14 cellular contexts compared by ENCODE assay signal in the genomic region with DNA sequence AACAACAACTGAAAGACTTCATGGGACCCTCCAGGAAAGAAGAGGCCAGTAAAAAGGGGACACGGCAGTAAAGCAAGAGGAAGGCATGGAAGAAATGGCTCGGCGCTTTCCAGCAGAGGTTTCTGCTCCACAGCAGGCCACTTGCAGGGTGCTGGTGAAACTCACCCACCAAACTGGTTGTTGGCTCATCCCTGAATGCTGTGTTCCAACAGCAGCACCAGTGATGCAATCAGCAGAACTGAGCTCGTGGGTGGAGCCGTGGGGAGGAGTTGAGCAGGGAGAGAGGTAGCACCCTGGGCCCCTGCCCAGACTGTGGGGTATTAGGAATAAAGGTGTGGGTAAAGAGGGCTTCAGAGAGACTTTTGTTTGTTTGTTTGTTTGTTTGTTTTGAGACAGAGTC.
DNase-seq lines count a peak whose midpoint lies in the region; ATAC-seq and TF ChIP-seq lines count a peak whose summit lies in the region.
"Had no signal": no experiment of that assay in that cellular context is flagged by ENCODE, and none has a peak within 500 bp of the region (broad histone marks: within the 10 kb centered on the region; RNA-seq: fewer than 3 reads in every experiment).

No MANE protein-coding gene starts in this region.

- POLR2A ChIA-PET in IMR-90 (lab: Charles Lee; ENCODE audit: unreplicated experiment) (no interaction called here), MCF 10A (lab: Yijun Ruan, JAX) (interaction anchor here (0.6 to 2.4 kb wide), 8 partner anchors 15 to 330 kb away, joined by 3 to 8 read pairs (median 4); no protein-coding TSS in a partner anchor)

- H2BK5ac ChIP-seq in IMR-90 (ENCODE audit: low read depth, low read length, poor library complexity, severe bottlenecking) = no peak overlapping the region

- H3K14ac ChIP-seq in IMR-90 (replicated peaks; ENCODE audit: low read depth, low read length) = no peak overlapping the region

- WGBS in IMR-90 (ENCODE audit: extremely low coverage in 2 of 2, insufficient read length in 1 of 2), 2 experiments = 95% methylated on average over 4 of the region's 5 CpGs; no CpG with 5 or more reads in 1 of the 2 experiments

- no peak for TF ChIP-seq POLR2A in IMR-90 (IDR thresholded peaks at IDR 0.05; ENCODE audit: low read depth, low read length)

- peak overlapping the region; percentile 23 for H2AFZ ChIP-seq in IMR-90 (replicated peaks; ENCODE audit: low read length, poor library complexity)

- DNase-seq in AG08395 (ENCODE audit: low spot score) = peak; percentile 16
- DNase-seq in IMR-90 = peak; percentile 54
- peak; percentile 78 for DNase-seq in MCF 10A (ENCODE audit: unreplicated experiment)
- peak; percentile 74 for DNase-seq in left lobe of liver (ENCODE audit: low spot score)
- DNase-seq in DMS 273 (lab: John Stamatoyannopoulos, UW; ENCODE audit: unreplicated experiment) = no peak
- no peak for DNase-seq in T-helper 9 cell
- DNase-seq: activated CD4-positive, alpha-beta T cell treated with anti-CD3 and anti-CD28 coated beads, Interleukin-2, amount 10 ng/mL, durations not matched to agents 24 days and 14 days; activated naive CD4-positive, alpha-beta T cell treated with anti-CD3 and anti-CD28 coated beads for 36 hours; NCI-H2171 treated with DMSO at 0.1 percent for 48 hours had no signal

- H3K9ac ChIP-seq in IMR-90 (ENCODE audit: low read depth, low read length) = no peak overlapping the region
- H3K9ac ChIP-seq: BLaER1 had no signal

- no peak overlapping the region for H4K91ac ChIP-seq in IMR-90 (ENCODE audit: insufficient read depth, low read depth, low read length)

- H3K56ac ChIP-seq in IMR-90 (ENCODE audit: extremely low read depth, insufficient read depth, low read length) = no peak overlapping the region

- H2BK20ac ChIP-seq in IMR-90 (ENCODE audit: low read depth, low read length) = no peak overlapping the region

- BruUV-seq in IMR-90 (replicated peaks; lab: Mats Ljungman, UMichigan) (no TSS peak), MCF 10A (replicated peaks; lab: Mats Ljungman, UMichigan) (no TSS peak)

- 0 out of 4 replicates have a peak, but pooled peaks cover 0 to under 1% of the 10 kb centered on the region in 2 experiments for H3K79me1 ChIP-seq in IMR-90 (ENCODE audit: low read depth in 1 of 2, low read length in 2 of 2)

- peaks cover under 1% of the 10 kb centered on the region; the same call in 1 of the 2 replicates for H3K9me1 ChIP-seq in IMR-90 (ENCODE audit: insufficient read depth, low read length)

- CTCF ChIA-PET in IMR-90 (lab: Yijun Ruan, JAX) (no interaction called here), MCF 10A (lab: Yijun Ruan, JAX) (interaction anchor here (1.0 kb wide), 2 partner anchors 17 to 75 kb away, joined by 4 to 7 read pairs; no protein-coding TSS in a partner anchor)

- H3K27me3 ChIP-seq in IMR-90 (ENCODE audit: control insufficient read depth, insufficient read depth, low read length) = no peaks in the 10 kb centered on the region
- H3K27me3 ChIP-seq: BLaER1, ovary, SJSA1 had no signal

- no peak overlapping the region for H3K27ac ChIP-seq in IMR-90 (ENCODE audit: insufficient read depth, low read length)
- H3K27ac ChIP-seq: BLaER1, ovary, SJSA1 had no signal

- H3K9me3 Mint-ChIP-seq in MCF 10A (ENCODE audit: unreplicated experiment) = no peaks in the 10 kb centered on the region
- H3K9me3 Mint-ChIP-seq: activated CD4-positive, alpha-beta T cell treated with anti-CD3 and anti-CD28 coated beads, Interleukin-2, amount 10 ng/mL, durations not matched to agents 24 days and 14 days; activated naive CD4-positive, alpha-beta T cell treated with anti-CD3 and anti-CD28 coated beads for 36 hours had no signal

- dilution Hi-C loops in IMR-90 (cut with HindIII; ENCODE audit: low sequenced_read_pairs, unreplicated experiment) = no loop called here

- peak overlapping the region; percentile 57; the same call in 1 of the 2 replicates for H2AK5ac ChIP-seq in IMR-90 (ENCODE audit: low read depth, low read length)

- peaks cover 6% of the 10 kb centered on the region for H3K36me3 Mint-ChIP-seq in MCF 10A (ENCODE audit: insufficient read depth, unreplicated experiment)

- no peaks in the 10 kb centered on the region; the same call in 1 of the 2 replicates for H4K20me1 ChIP-seq in IMR-90 (ENCODE audit: insufficient read depth, low read length)
- H4K20me1 ChIP-seq: BLaER1 had no signal

- no peaks in the 10 kb centered on the region for H3K9me3 ChIP-seq in IMR-90 (ENCODE audit: control insufficient read depth, insufficient read depth, low read length)
- H3K9me3 ChIP-seq: BLaER1, ovary, SJSA1 had no signal

- H3K4ac ChIP-seq in IMR-90 (ENCODE audit: low read depth, low read length) = no peak overlapping the region; the same call in 1 of the 2 replicates

- H3K36me3 ChIP-seq in IMR-90 (ENCODE audit: control insufficient read depth, insufficient read depth, low read length) = no peaks in the 10 kb centered on the region
- H3K36me3 ChIP-seq: BLaER1, ovary, SJSA1 had no signal

- no peak for TF ChIP-seq RAD21 in IMR-90 (IDR thresholded peaks at IDR 0.05; ENCODE audit: low read length)

- no peak overlapping the region for H3K18ac ChIP-seq in IMR-90 (ENCODE audit: low read depth, low read length)

- no peak overlapping the region for H3K23ac ChIP-seq in IMR-90 (ENCODE audit: low read depth, low read length)

- H2BK120ac ChIP-seq in IMR-90 (ENCODE audit: low read depth, low read length) = no peak overlapping the region

- H4K5ac ChIP-seq in IMR-90 (ENCODE audit: low read depth, low read length) = no peak overlapping the region

- H3K27me3 Mint-ChIP-seq in MCF 10A (ENCODE audit: insufficient read depth, unreplicated experiment) = no peaks in the 10 kb centered on the region

- H3K4me1 ChIP-seq in IMR-90 (ENCODE audit: control insufficient read depth, insufficient read depth, low read length) = peaks cover 14% of the 10 kb centered on the region

- H3K4me3 ChIP-seq in IMR-90 (ENCODE audit: insufficient read depth, low read depth, low read length) = no peak overlapping the region
- H3K4me3 ChIP-seq: BLaER1, ovary, SJSA1 had no signal

- H4K8ac ChIP-seq in IMR-90 (ENCODE audit: low read depth in 2 of 2, low read length in 2 of 2) = 0 out of 4 replicates have a peak overlapping the region, but pooled peaks of 1 of the 2 experiments have one; percentile 1

- in situ Hi-C loops in IMR-90 (cut with MboI; ENCODE audit: low sequenced_read_pairs) = no loop called here

- H3K27ac Mint-ChIP-seq in MCF 10A (ENCODE audit: low read depth, unreplicated experiment) = peak overlapping the region; percentile 4
- H3K27ac Mint-ChIP-seq: activated CD4-positive, alpha-beta T cell treated with anti-CD3 and anti-CD28 coated beads, Interleukin-2, amount 10 ng/mL, durations not matched to agents 24 days and 14 days; activated naive CD4-positive, alpha-beta T cell treated with anti-CD3 and anti-CD28 coated beads for 36 hours had no signal

- no peak overlapping the region for H3K4me2 ChIP-seq in IMR-90 (ENCODE audit: low read depth, low read length)
- H3K4me2 ChIP-seq: BLaER1 had no signal

- no peak overlapping the region for H2BK15ac ChIP-seq in IMR-90 (ENCODE audit: low read depth, low read length)

- intact Hi-C loops in IMR-90 (cut with micrococcal nuclease) (loop anchor here (10.0 kb wide), 1 partner anchor 194 kb away; no protein-coding TSS in a partner anchor), MCF 10A (cut with micrococcal nuclease) (loop anchor here (5.0 kb wide), 1 partner anchor 197 kb away; no protein-coding TSS in a partner anchor)

- peak overlapping the region; percentile 15 for H2AK9ac ChIP-seq in IMR-90 (replicated peaks; ENCODE audit: low read depth, low read length, poor library complexity)

- peaks cover 20% of the 10 kb centered on the region for H3K4me1 Mint-ChIP-seq in MCF 10A (ENCODE audit: insufficient read depth, unreplicated experiment)
- H3K4me1 Mint-ChIP-seq: activated CD4-positive, alpha-beta T cell treated with anti-CD3 and anti-CD28 coated beads, Interleukin-2, amount 10 ng/mL, durations not matched to agents 24 days and 14 days had no signal

- ATAC-seq in IMR-90 (ENCODE audit: low read depth) = no peak
- ATAC-seq in left lobe of liver = peak; percentile 60
- no peak for ATAC-seq in GM21515 (IDR thresholded peaks at IDR 0.05; ENCODE audit: unreplicated experiment)
- ATAC-seq in HG03159 (IDR thresholded peaks at IDR 0.05; ENCODE audit: unreplicated experiment) = no peak

- TF ChIP-seq CTCF in IMR-90 (conservative IDR thresholded peaks at IDR 0.05; ENCODE audit: low read depth, low read length) (no peak), MCF 10A (IDR thresholded peaks at IDR 0.05; ENCODE audit: unreplicated experiment) (no peak)

- no peak overlapping the region for H3K4me3 Mint-ChIP-seq in MCF 10A (ENCODE audit: unreplicated experiment)
- H3K4me3 Mint-ChIP-seq: activated CD4-positive, alpha-beta T cell treated with anti-CD3 and anti-CD28 coated beads, Interleukin-2, amount 10 ng/mL, durations not matched to agents 24 days and 14 days; activated naive CD4-positive, alpha-beta T cell treated with anti-CD3 and anti-CD28 coated beads for 36 hours had no signal

TF ChIP-seq in IMR-90, 13 proteins besides CTCF, POLR2A, EP300 and RAD21:
- TF ChIP-seq CEBPB (IDR thresholded peaks at IDR 0.05; ENCODE audit: low read depth, low read length) (peak; percentile 95), CHD1 (IDR thresholded peaks at IDR 0.05; ENCODE audit: low read depth, low read length) (no peak), RCOR1 (IDR thresholded peaks at IDR 0.05; ENCODE audit: insufficient replicate concordance, low read length) (no peak)

Comparison
In these comparisons a context has a peak if more than half of its experiments do, and no peak if none do; other contexts are left out.
1. DNase-seq: peak in AG08395 (single experiment), IMR-90 (single experiment), MCF 10A (single experiment) and left lobe of liver (single experiment); none in DMS 273 (single experiment) and T-helper 9 cell (single experiment).